ENCODE assay signal across 9 cellular contexts in genomic region chr6:44264154-44265002, GRCh38. TPM values are rescaled to one million over a fixed set of nuclear protein-coding genes. Genes with fewer than 3 reads are reported as not detected.
A peak's percentile ranks its signal among the peaks of the same experiment; 100 is the strongest.
DNase-seq lines count a peak whose midpoint lies in the region; ATAC-seq and TF ChIP-seq lines count a peak whose summit lies in the region.
"Had no signal": no experiment of that assay in that cellular context is flagged by ENCODE, and none has a peak within 500 bp of the region (broad histone marks: within the 10 kb centered on the region; RNA-seq: fewer than 3 reads in every experiment).

No MANE protein-coding gene starts in this region.

- H3K4me3 Mint-ChIP-seq in CD4-positive, CD25-positive, alpha-beta regulatory T cell: peak overlapping the region; percentile 90 to 98 (median 94)

- peak overlapping the region; percentile 91 for H3K4me3 ChIP-seq in CD4-positive, CD25-positive, alpha-beta regulatory T cell (ENCODE audit: low read depth, low read length)
- H3K4me3 ChIP-seq in adrenal gland: peak overlapping the region in 3 of 4 donors; percentile 60 to 68 (median 64)
- H3K4me3 ChIP-seq in iPS-18c (ENCODE audit: insufficient read depth, low read depth, low read length): peak overlapping the region; percentile 90

- no peak for TF ChIP-seq POLR2A in adrenal gland (IDR thresholded peaks at IDR 0.05)

- no peaks in the 10 kb centered on the region for H3K9me3 ChIP-seq in CD4-positive, CD25-positive, alpha-beta regulatory T cell (ENCODE audit: control insufficient read depth in 2 of 2, low read length in 2 of 2)
- H3K9me3 ChIP-seq in adrenal gland (replicated peaks in 1 of 3) (no peaks in the 10 kb centered on the region), iPS-18c (ENCODE audit: control insufficient read depth, insufficient read depth, low read length) (no peaks in the 10 kb centered on the region)

- peaks cover 39% of the 10 kb centered on the region for H3K4me1 ChIP-seq in CD4-positive, CD25-positive, alpha-beta regulatory T cell (ENCODE audit: control insufficient read depth, insufficient read depth, low read length, poor library complexity, severe bottlenecking)
- peaks cover 21 to 28% of the 10 kb centered on the region in 2 donors for H3K4me1 ChIP-seq in adrenal gland (replicated peaks in 1 of 2)

- intact Hi-C loops in adrenal gland (cut with DNase I): no loop called here

- H3K27me3 ChIP-seq in CD4-positive, CD25-positive, alpha-beta regulatory T cell (ENCODE audit: control insufficient read depth, insufficient read depth, low read length): peaks cover 8% of the 10 kb centered on the region
- H3K27me3 ChIP-seq in adrenal gland: no peaks in the 10 kb centered on the region

- peaks cover 21% of the 10 kb centered on the region for H3K27me3 Mint-ChIP-seq in CD4-positive, CD25-positive, alpha-beta regulatory T cell

- TF ChIP-seq CTCF in adrenal gland (IDR thresholded peaks at IDR 0.05): no peak

- H3K36me3 Mint-ChIP-seq in CD4-positive, CD25-positive, alpha-beta regulatory T cell: peaks cover 5% of the 10 kb centered on the region

- H3K4me1 Mint-ChIP-seq in CD4-positive, CD25-positive, alpha-beta regulatory T cell: peaks cover 4 to 57% (median 39%) of the 10 kb centered on the region in 4 donors

- ATAC-seq in CD4-positive, CD25-positive, alpha-beta regulatory T cell (ENCODE audit: low read depth in 2 of 2): peak; percentile 25 to 26
- ATAC-seq in GM21390 (IDR thresholded peaks at IDR 0.05; ENCODE audit: unreplicated experiment): peak; percentile 36

- H3K27ac Mint-ChIP-seq in CD4-positive, CD25-positive, alpha-beta regulatory T cell: peak overlapping the region; percentile 93 to 97 (median 95)

- peak overlapping the region; percentile 94 for H3K27ac ChIP-seq in CD4-positive, CD25-positive, alpha-beta regulatory T cell (ENCODE audit: insufficient read depth, low read length, poor library complexity, severe bottlenecking)
- peak overlapping the region in 3 of 5 donors; percentile 60 to 85 (median 82) for H3K27ac ChIP-seq in adrenal gland

- peak in 1 of 3 donors; percentile 69 for DNase-seq in CD4-positive, CD25-positive, alpha-beta regulatory T cell
- DNase-seq in NOMO-1 (lab: John Stamatoyannopoulos, UW; ENCODE audit: unreplicated experiment in 2 of 2) (peak; percentile 87 to 91), adrenal gland (peak in 3 of 7 donors; percentile 36 to 48 (median 40)), DMS 273 treated with DMSO at 0.1 percent for 48 hours (lab: John Stamatoyannopoulos, UW) (no peak), NCI-H446 treated with DMSO at 0.1 percent for 48 hours (lab: John Stamatoyannopoulos, UW) (no peak)
- peak; percentile 53 for DNase-seq in stimulated activated CD8-positive, alpha-beta memory T cell treated with anti-CD3 and anti-CD28 coated beads, Interleukin-4, amount 100 ng/mL, for 48 hours

- peaks cover 14% of the 10 kb centered on the region for H3K36me3 ChIP-seq in CD4-positive, CD25-positive, alpha-beta regulatory T cell (ENCODE audit: control insufficient read depth, insufficient read depth, low read length)
- peaks cover 0 to 6% of the 10 kb centered on the region in 2 donors for H3K36me3 ChIP-seq in adrenal gland (replicated peaks in 1 of 2)

- 10 to 18% (median 15%) methylated on average over 10 to 13 of the region's 13 CpGs for WGBS in adrenal gland, 4 donors

- H3K9me3 Mint-ChIP-seq in CD4-positive, CD25-positive, alpha-beta regulatory T cell: no peaks in the 10 kb centered on the region

RNA-seq across cellular contexts. Expression of gene NFKBIE, which starts 1.0 kb away (rescaled TPM):
- total RNA-seq in CD4-positive, CD25-positive, alpha-beta regulatory T cell: 53.8 TPM
- 1 to 10 TPM; 3.6 to 7.0 (median 6.1) TPM for polyA plus RNA-seq in CD4-positive, CD25-positive, alpha-beta regulatory T cell
- total RNA-seq in adrenal gland: 10 to 100 TPM in 5 of 8 donors, 1 to 10 TPM in 3; 4.8 to 31.2 (median 10.5) TPM
- polyA plus RNA-seq in adrenal gland: 10 to 100 TPM in 2 of 3 donors, 1 to 10 TPM in 1; 5.8 to 17.0 (median 10.5) TPM

RNA-seq across cellular contexts. Expression of gene TMEM151B, which starts 5.9 kb away (rescaled TPM):
- not detected for total RNA-seq in CD4-positive, CD25-positive, alpha-beta regulatory T cell
- not detected for polyA plus RNA-seq in CD4-positive, CD25-positive, alpha-beta regulatory T cell
- total RNA-seq in adrenal gland: 1 to 10 TPM in 2 of 8 donors, under 1 TPM in 4, not detected in 2; 0.07 to 3.3 (median 0.41) TPM
- 1 to 10 TPM in 2 of 3 donors, under 1 TPM in 1; 0.88 to 3.9 (median 1.2) TPM for polyA plus RNA-seq in adrenal gland
- total RNA-seq: HT1080 had no signal

RNA-seq across cellular contexts. Expression of gene SLC35B2, which starts 7.0 kb away (rescaled TPM):
- 14.8 TPM for total RNA-seq in CD4-positive, CD25-positive, alpha-beta regulatory T cell
- 10 to 100 TPM; 33.0 to 42.4 (median 36.8) TPM for polyA plus RNA-seq in CD4-positive, CD25-positive, alpha-beta regulatory T cell
- 10 to 100 TPM; 48.5 to 79.8 (median 63.5) TPM for total RNA-seq in adrenal gland
- polyA plus RNA-seq in adrenal gland: 10 to 100 TPM; 12.7 to 37.5 (median 19.3) TPM

RNA-seq across cellular contexts. Expression of gene HSP90AB1, which starts 17.5 kb away (rescaled TPM):
- total RNA-seq in CD4-positive, CD25-positive, alpha-beta regulatory T cell: 399 TPM
- polyA plus RNA-seq in CD4-positive, CD25-positive, alpha-beta regulatory T cell: 100 to 1,000 TPM; 264 to 426 (median 333) TPM
- total RNA-seq in adrenal gland: 1,000 to 10,000 TPM in 3 of 8 donors, 100 to 1,000 TPM in 5; 692 to 1,293 (median 857) TPM
- 1,000 to 10,000 TPM in 1 of 3 donors, 100 to 1,000 TPM in 2; 275 to 2,249 (median 420) TPM for polyA plus RNA-seq in adrenal gland

RNA-seq across cellular contexts. Expression of gene SLC29A1, which starts 41.0 kb away (rescaled TPM):
- total RNA-seq in CD4-positive, CD25-positive, alpha-beta regulatory T cell: 2.6 TPM
- 1 to 10 TPM; 3.3 to 6.1 (median 3.9) TPM for polyA plus RNA-seq in CD4-positive, CD25-positive, alpha-beta regulatory T cell
- total RNA-seq in adrenal gland: 100 to 1,000 TPM; 104 to 356 (median 186) TPM
- 100 to 1,000 TPM in 2 of 3 donors, 10 to 100 TPM in 1; 51.9 to 113 (median 108) TPM for polyA plus RNA-seq in adrenal gland

Comparison
In these comparisons a context has a peak if more than half of its experiments do, and no peak if none do; other contexts are left out.
1. DNase-seq: peak in NOMO-1 (2 of 2) and stimulated activated CD8-positive, alpha-beta memory T cell treated with anti-CD3 and anti-CD28 coated beads, Interleukin-4, amount 100 ng/mL, for 48 hours (single experiment); none in DMS 273 treated with DMSO at 0.1 percent for 48 hours (single experiment) and NCI-H446 treated with DMSO at 0.1 percent for 48 hours (single experiment).
2. Peak in every context shown above with its lines, with median percentiles within 50 percentile points of each other: H3K4me3 ChIP-seq.